In genomic region chr17:40551091-40551873, GRCh38 we compare ENCODE assay signal across 9 cellular contexts. TPM values are rescaled to one million over a fixed set of nuclear protein-coding genes. Genes with fewer than 3 reads are reported as not detected.
A peak's percentile ranks its signal among the peaks of the same experiment; 100 is the strongest.
DNase-seq lines count a peak whose midpoint lies in the region; ATAC-seq, FAIRE-seq and TF ChIP-seq lines count a peak whose summit lies in the region.
"Had no signal": no experiment of that assay in that cellular context is flagged by ENCODE, and none has a peak within 500 bp of the region (broad histone marks: within the 10 kb centered on the region; RNA-seq: fewer than 3 reads in every experiment).

No MANE protein-coding gene starts in this region.

- no peaks in the 10 kb centered on the region for H3K9me3 Mint-ChIP-seq in activated CD4-positive, alpha-beta T cell treated with anti-CD3 and anti-CD28 coated beads, Interleukin-2, amount 10 ng/mL, durations not matched to agents 7 days and 5 days

- peaks cover 99% of the 10 kb centered on the region for H3K4me1 Mint-ChIP-seq in activated CD4-positive, alpha-beta T cell treated with anti-CD3 and anti-CD28 coated beads, Interleukin-2, amount 10 ng/mL, durations not matched to agents 7 days and 5 days

- CTCF ChIA-PET in activated CD4-positive, alpha-beta T cell treated with anti-CD3 and anti-CD28 coated beads, Interleukin-2, amount 10 ng/mL, durations not matched to agents 7 days and 5 days (lab: Charles Lee), result interaction anchor here (1.0 to 21.2 kb wide), 3 partner anchors 6 to 135 kb away, joined by 3 to 317 read pairs (median 317); no protein-coding TSS in a partner anchor

- DNase-seq in activated CD4-positive, alpha-beta T cell treated with anti-CD3 and anti-CD28 coated beads, Interleukin-2, amount 10 ng/mL, durations not matched to agents 7 days and 5 days, result no peak
- DNase-seq in foreskin fibroblast, result peak; percentile 99
- no peak for DNase-seq in NCI-H2171 treated with DMSO at 0.1 percent for 48 hours (lab: John Stamatoyannopoulos, UW)
- no peak for DNase-seq in H54 (ENCODE audit: insufficient read length, low spot score)

- H3K4me1 ChIP-seq in skeletal muscle satellite cell (ENCODE audit: control insufficient read depth, insufficient read depth, low read length), result peaks cover 82% of the 10 kb centered on the region

- H3K27me3 Mint-ChIP-seq in activated CD4-positive, alpha-beta T cell treated with anti-CD3 and anti-CD28 coated beads, Interleukin-2, amount 10 ng/mL, durations not matched to agents 7 days and 5 days, result no peaks in the 10 kb centered on the region

- H3K36me3 Mint-ChIP-seq in activated CD4-positive, alpha-beta T cell treated with anti-CD3 and anti-CD28 coated beads, Interleukin-2, amount 10 ng/mL, durations not matched to agents 7 days and 5 days (ENCODE audit: low read depth), result peaks cover 65% of the 10 kb centered on the region

- ATAC-seq in GM21515 (IDR thresholded peaks at IDR 0.05; ENCODE audit: unreplicated experiment) (no peak), HG03521 (IDR thresholded peaks at IDR 0.05; ENCODE audit: unreplicated experiment) (no peak)

- peak overlapping the region; percentile 81 for H3K27ac Mint-ChIP-seq in activated CD4-positive, alpha-beta T cell treated with anti-CD3 and anti-CD28 coated beads, Interleukin-2, amount 10 ng/mL, durations not matched to agents 7 days and 5 days

- H3K4me3 Mint-ChIP-seq in activated CD4-positive, alpha-beta T cell treated with anti-CD3 and anti-CD28 coated beads, Interleukin-2, amount 10 ng/mL, durations not matched to agents 7 days and 5 days, result no peak overlapping the region

- TF ChIP-seq POLR2A in GM10847 (IDR thresholded peaks at IDR 0.05; ENCODE audit: extremely low read depth, insufficient read length) (peak; percentile 5), H54 (IDR thresholded peaks at IDR 0.05; ENCODE audit: low read depth, low read length) (no peak)

- no peaks in the 10 kb centered on the region for H3K9me3 ChIP-seq in skeletal muscle satellite cell (replicated peaks; ENCODE audit: low read length)

- no peaks in the 10 kb centered on the region for H3K27me3 ChIP-seq in skeletal muscle satellite cell (ENCODE audit: control insufficient read depth, insufficient read depth, low read length)

- H3K4me3 ChIP-seq in foreskin fibroblast (ENCODE audit: low read depth in 1 of 2, low read length in 2 of 2) (peak overlapping the region; percentile 25 to 29), skeletal muscle satellite cell (ENCODE audit: low read length) (peak overlapping the region; percentile 37)

- POLR2A ChIA-PET in activated CD4-positive, alpha-beta T cell treated with anti-CD3 and anti-CD28 coated beads, Interleukin-2, amount 10 ng/mL, durations not matched to agents 7 days and 5 days (lab: Charles Lee), result no interaction called here

- FAIRE-seq in H54 (lab: Jason Lieb, UNC), result no peak

- peaks cover 11% of the 10 kb centered on the region for H3K36me3 ChIP-seq in skeletal muscle satellite cell (ENCODE audit: insufficient read depth, low read length)

- peak overlapping the region; percentile 94 for H3K9ac ChIP-seq in skeletal muscle satellite cell (ENCODE audit: low read depth, low read length)

- H3K4me2 ChIP-seq in skeletal muscle satellite cell (ENCODE audit: low read length), result peak overlapping the region; percentile 71

- no peak for TF ChIP-seq CTCF in foreskin fibroblast (IDR thresholded peaks at IDR 0.05; ENCODE audit: low read depth, low read length)

RNA-seq across cellular contexts. Expression of gene CCR7, which starts 14.0 kb away (rescaled TPM):
- 100 to 1,000 TPM; 281 to 323 TPM for total RNA-seq in activated CD4-positive, alpha-beta T cell treated with anti-CD3 and anti-CD28 coated beads, Interleukin-2, amount 10 ng/mL, durations not matched to agents 7 days and 5 days
- 0.25 and 0.66 TPM in 2 replicates for total RNA-seq in skeletal muscle satellite cell (2012; rRNA removed)
- total RNA-seq: glomerular endothelial cell had no signal

RNA-seq across cellular contexts. Expression of gene TNS4, which starts 49.9 kb away (rescaled TPM):
- total RNA-seq in activated CD4-positive, alpha-beta T cell treated with anti-CD3 and anti-CD28 coated beads, Interleukin-2, amount 10 ng/mL, durations not matched to agents 7 days and 5 days, result 1 to 10 TPM; 3.5 to 3.7 TPM
- total RNA-seq in skeletal muscle satellite cell (2012; rRNA removed), result under 0.01 and 0.22 TPM in 2 replicates
- total RNA-seq: glomerular endothelial cell had no signal

Comparison
In these comparisons a context has a peak if more than half of its experiments do, and no peak if none do; other contexts are left out.
1. DNase-seq: peak in foreskin fibroblast (2 of 2); none in activated CD4-positive, alpha-beta T cell treated with anti-CD3 and anti-CD28 coated beads, Interleukin-2, amount 10 ng/mL, durations not matched to agents 7 days and 5 days (single experiment), NCI-H2171 treated with DMSO at 0.1 percent for 48 hours (single experiment) and H54 (single experiment).